Comparison of ENCODE assay signal across 9 cellular contexts in the genomic region with DNA sequence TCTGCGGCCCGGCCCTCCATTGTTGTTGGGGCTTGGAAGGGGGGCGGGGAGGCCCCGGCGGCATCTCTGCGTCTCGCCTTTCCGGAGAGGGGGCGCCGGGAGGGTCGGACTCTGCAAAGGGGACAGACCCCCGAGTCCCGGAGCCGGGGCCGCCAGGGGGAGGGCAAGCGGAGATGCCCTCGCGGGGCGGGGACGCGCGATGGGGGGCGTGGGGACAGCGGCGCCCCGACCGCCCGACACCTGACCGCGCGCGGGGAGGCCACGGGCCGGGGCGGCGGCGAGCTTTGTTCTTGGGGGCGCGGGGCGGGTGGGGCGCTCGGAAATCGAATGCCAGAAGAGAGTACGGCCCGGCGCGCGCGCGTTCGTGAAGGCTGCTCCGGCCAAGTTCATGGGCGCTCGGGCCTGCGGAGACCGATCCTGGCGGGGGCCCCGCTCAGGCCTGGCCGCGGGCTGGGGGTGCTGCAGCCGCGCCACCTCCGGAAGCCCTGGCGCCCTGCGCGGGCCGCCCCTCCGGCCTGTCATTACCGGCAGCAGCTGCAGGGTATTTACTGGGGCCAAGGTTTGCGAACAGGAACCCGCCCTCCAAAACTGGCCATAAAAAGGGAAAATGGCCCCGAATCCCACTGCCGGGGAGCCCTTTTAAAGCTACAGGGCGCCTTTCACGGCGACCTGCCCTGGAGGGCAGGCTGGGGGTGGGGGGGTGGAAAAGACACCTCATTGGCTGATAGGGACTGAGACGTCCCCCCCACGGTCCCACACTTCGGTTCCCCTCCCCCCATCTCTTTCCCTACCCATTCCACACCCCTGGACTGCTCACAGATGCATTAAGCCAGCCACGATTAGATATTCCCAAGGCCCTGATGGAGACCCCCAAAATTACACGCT. TPM values are rescaled to one million over a fixed set of nuclear protein-coding genes. Genes with fewer than 3 reads are reported as not detected.
A peak's percentile ranks its signal among the peaks of the same experiment; 100 is the strongest.
DNase-seq lines count a peak whose midpoint lies in the region; ATAC-seq and TF ChIP-seq lines count a peak whose summit lies in the region.
"Had no signal": no experiment of that assay in that cellular context is flagged by ENCODE, and none has a peak within 500 bp of the region (broad histone marks: within the 10 kb centered on the region; RNA-seq: fewer than 3 reads in every experiment).

No MANE protein-coding gene starts in this region.

- peak overlapping the region; percentile 80 to 81 for H3K4me3 Mint-ChIP-seq in activated T-cell treated with anti-CD3 and anti-CD28 coated beads, Interleukin-2, amount 50 U/mL, for 72 hours
- H3K4me3 Mint-ChIP-seq in stimulated activated naive CD8-positive, alpha-beta T cell treated with anti-CD3 and anti-CD28 coated beads, Interleukin-15, amount 100 ng/mL, for 72 hours: peak overlapping the region; percentile 60 to 84

- 2 to 9% (median 5%) methylated on average over 12 to 81 of the region's 81 CpGs for WGBS in heart left ventricle, 4 donors

- H3K4me3 ChIP-seq in heart left ventricle (peak overlapping the region; percentile 56 to 80 (median 70)), iPS-18c (ENCODE audit: insufficient read depth, low read depth, low read length) (peak overlapping the region; percentile 45)

- H3K36me3 ChIP-seq in heart left ventricle: no peaks in the 10 kb centered on the region

- TF ChIP-seq POLR2A in heart left ventricle (IDR thresholded peaks at IDR 0.05): no peak

- intact Hi-C loops in heart left ventricle (cut with DNase I): loop anchor here in 4 of 10 donors (10.0 kb wide), 2 partner anchors 271 to 591 kb away; no protein-coding TSS in a partner anchor
- intact Hi-C loops in cardiac septum (cut with DNase I): loop anchor here (10.0 kb wide), 1 partner anchor 581 kb away; no protein-coding TSS in a partner anchor

- H3K36me3 Mint-ChIP-seq in activated T-cell treated with anti-CD3 and anti-CD28 coated beads, Interleukin-2, amount 50 U/mL, for 72 hours (ENCODE audit: insufficient read depth in 2 of 2): peaks cover 6 to 8% of the 10 kb centered on the region in 2 donors

- TF ChIP-seq CTCF in heart left ventricle (IDR thresholded peaks at IDR 0.05): peak in 1 of 12 donors; percentile 6

- H3K27me3 Mint-ChIP-seq in activated T-cell treated with anti-CD3 and anti-CD28 coated beads, Interleukin-2, amount 50 U/mL, for 72 hours (ENCODE audit: low read depth): peaks cover 26% of the 10 kb centered on the region
- peaks cover 66% of the 10 kb centered on the region for H3K27me3 Mint-ChIP-seq in stimulated activated naive CD8-positive, alpha-beta T cell treated with anti-CD3 and anti-CD28 coated beads, Interleukin-15, amount 100 ng/mL, for 72 hours

- ATAC-seq in heart left ventricle: no peak
- no peak for ATAC-seq in activated T-cell treated with anti-CD3 and anti-CD28 coated beads, Interleukin-2, amount 50 U/mL, for 72 hours (replicated peaks in 1 of 2)
- ATAC-seq in stimulated activated naive CD8-positive, alpha-beta T cell treated with anti-CD3 and anti-CD28 coated beads, Interleukin-15, amount 100 ng/mL, for 72 hours: no peak

- H3K4me1 ChIP-seq in heart left ventricle: peaks cover 0 to 34% (median 18%) of the 10 kb centered on the region in 12 donors

- H3K9me3 ChIP-seq in heart left ventricle (no peaks in the 10 kb centered on the region), iPS-18c (ENCODE audit: control insufficient read depth, insufficient read depth, low read length) (no peaks in the 10 kb centered on the region)

- no peaks in the 10 kb centered on the region for H3K9me3 Mint-ChIP-seq in activated T-cell treated with anti-CD3 and anti-CD28 coated beads, Interleukin-2, amount 50 U/mL, for 72 hours
- no peaks in the 10 kb centered on the region for H3K9me3 Mint-ChIP-seq in stimulated activated naive CD8-positive, alpha-beta T cell treated with anti-CD3 and anti-CD28 coated beads, Interleukin-15, amount 100 ng/mL, for 72 hours

- peak overlapping the region in 10 of 12 donors; percentile 43 to 79 (median 64) for H3K27ac ChIP-seq in heart left ventricle
- H3K27ac ChIP-seq: epithelial cell of prostate had no signal

- H3K27ac Mint-ChIP-seq in activated T-cell treated with anti-CD3 and anti-CD28 coated beads, Interleukin-2, amount 50 U/mL, for 72 hours: no peak overlapping the region
- peak overlapping the region in 1 of 2 donors; percentile 7 for H3K27ac Mint-ChIP-seq in stimulated activated naive CD8-positive, alpha-beta T cell treated with anti-CD3 and anti-CD28 coated beads, Interleukin-15, amount 100 ng/mL, for 72 hours

- H3K4me1 Mint-ChIP-seq in activated T-cell treated with anti-CD3 and anti-CD28 coated beads, Interleukin-2, amount 50 U/mL, for 72 hours (ENCODE audit: low read depth): peaks cover 55% of the 10 kb centered on the region
- H3K4me1 Mint-ChIP-seq in stimulated activated naive CD8-positive, alpha-beta T cell treated with anti-CD3 and anti-CD28 coated beads, Interleukin-15, amount 100 ng/mL, for 72 hours: peaks cover 72% of the 10 kb centered on the region

- DNase-seq in heart left ventricle (peak in 3 of 5 donors; percentile 45 to 52 (median 45)), cardiac septum (ENCODE audit: low spot score) (no peak), superior temporal gyrus (ENCODE audit: extremely low spot score) (no peak)
- peak in 1 of 2 donors; percentile 37 for DNase-seq in activated T-cell treated with anti-CD3 and anti-CD28 coated beads, Interleukin-2, amount 50 U/mL, for 72 hours
- no peak for DNase-seq in stimulated activated naive CD8-positive, alpha-beta T cell treated with anti-CD3 and anti-CD28 coated beads, Interleukin-15, amount 100 ng/mL, for 72 hours
- no peak for DNase-seq in stimulated activated CD4-positive, alpha-beta T cell treated with anti-CD3 and anti-CD28 coated beads, Interleukin-2, amount 100 ng/mL, for 48 hours
- DNase-seq in activated CD4-positive, alpha-beta T cell treated with anti-CD3 and anti-CD28 coated beads for 4 hours: no peak

- H3K27me3 ChIP-seq in heart left ventricle: peaks cover 0 to 18% (median 0%) of the 10 kb centered on the region in 9 donors

RNA-seq across cellular contexts. Expression of gene NANOS3, which starts 11.1 kb away (rescaled TPM):
- total RNA-seq in heart left ventricle: 1 to 10 TPM in 3 of 9 donors, under 1 TPM in 1, not detected in 5; 0.83 to 1.3 (median 1.1) TPM
- 1 to 10 TPM in 1 of 2 donors, under 1 TPM in 1; 0.36 to 1.7 TPM for polyA plus RNA-seq in heart left ventricle
- 0.78 TPM for total RNA-seq in cardiac septum
- total RNA-seq in activated T-cell treated with anti-CD3 and anti-CD28 coated beads, Interleukin-2, amount 50 U/mL, for 72 hours: 1 to 10 TPM; 3.1 to 3.8 TPM

RNA-seq across cellular contexts. Expression of gene BRME1, which starts 40.1 kb away (rescaled TPM):
- total RNA-seq in heart left ventricle: 1 to 10 TPM in 1 of 9 donors, under 1 TPM in 6, not detected in 2; 0.23 to 1.2 (median 0.70) TPM
- polyA plus RNA-seq in heart left ventricle: 1 to 10 TPM in 1 of 2 donors, under 1 TPM in 1; 0.46 to 1.2 TPM
- 0.35 TPM for total RNA-seq in cardiac septum
- total RNA-seq in activated T-cell treated with anti-CD3 and anti-CD28 coated beads, Interleukin-2, amount 50 U/mL, for 72 hours: 10 to 100 TPM; 13.2 to 15.7 TPM

RNA-seq across cellular contexts. Expression of gene CC2D1A, which starts 40.2 kb away (rescaled TPM):
- total RNA-seq in heart left ventricle (10 to 100 TPM; 14.4 to 36.3 (median 19.2) TPM), cardiac septum (19.5 TPM)
- polyA plus RNA-seq in heart left ventricle: 10 to 100 TPM; 19.5 to 29.2 TPM
- 10 to 100 TPM; 39.4 to 44.7 TPM for total RNA-seq in activated T-cell treated with anti-CD3 and anti-CD28 coated beads, Interleukin-2, amount 50 U/mL, for 72 hours

Comparison
In these comparisons a context has a peak if more than half of its experiments do, and no peak if none do; other contexts are left out.
1. DNase-seq: peak in heart left ventricle (3 of 5); none in cardiac septum (single experiment), stimulated activated naive CD8-positive, alpha-beta T cell treated with anti-CD3 and anti-CD28 coated beads, Interleukin-15, amount 100 ng/mL, for 72 hours (0 of 2), stimulated activated CD4-positive, alpha-beta T cell treated with anti-CD3 and anti-CD28 coated beads, Interleukin-2, amount 100 ng/mL, for 48 hours (0 of 2), superior temporal gyrus (single experiment) and activated CD4-positive, alpha-beta T cell treated with anti-CD3 and anti-CD28 coated beads for 4 hours (0 of 2).
2. RNA of gene BRME1, which starts 40.1 kb away (total RNA-seq): 13.2 to 15.7 TPM in activated T-cell treated with anti-CD3 and anti-CD28 coated beads, Interleukin-2, amount 50 U/mL, for 72 hours; 0.23 to 1.2 TPM in heart left ventricle and 0.35 TPM in cardiac septum (single experiment); every median in the first group is over 4 times any median in the second.